Comparison of ENCODE assay signal across 6 cellular contexts in genomic region chr22:45463691-45464090, GRCh38. TPM values are rescaled to one million over a fixed set of nuclear protein-coding genes. Genes with fewer than 3 reads are reported as not detected.
"Had no signal": no experiment of that assay in that cellular context is flagged by ENCODE, and none has a peak within 500 bp of the region (broad histone marks: within the 10 kb centered on the region; RNA-seq: fewer than 3 reads in every experiment).

No MANE protein-coding gene starts in this region.

RNA-seq across cellular contexts. Expression of gene RIBC2, which starts 50.2 kb away (rescaled TPM):
- total RNA-seq: H4 had no signal

RNA-seq across cellular contexts. Expression of gene SMC1B, which starts 50.3 kb away (rescaled TPM):
- total RNA-seq: GM23248, GM23338, H1, H4, H7, H9 had no signal
